28 cellular contexts compared by ENCODE assay signal in genomic region chrX:44816369-44816768, GRCh38. TPM values are rescaled to one million over a fixed set of nuclear protein-coding genes. Genes with fewer than 3 reads are reported as not detected.
A peak's percentile ranks its signal among the peaks of the same experiment; 100 is the strongest.
DNase-seq lines count a peak whose midpoint lies in the region; ATAC-seq, FAIRE-seq and TF ChIP-seq lines count a peak whose summit lies in the region.
"Had no signal": no experiment of that assay in that cellular context is flagged by ENCODE, and none has a peak within 500 bp of the region (broad histone marks: within the 10 kb centered on the region; RNA-seq: fewer than 3 reads in every experiment).

No MANE protein-coding gene starts in this region.

- POLR2A ChIA-PET in A673 (lab: Charles Lee; ENCODE audit: low non-redundant PET): no interaction called here

- 87 to 91% methylated on average over 2 of the region's 2 CpGs for WGBS in pancreas, 2 donors
- WGBS in small intestine, 3 donors: 88 to 100% (median 94%) methylated on average over 2 of the region's 2 CpGs
- WGBS in endodermal cell (ENCODE audit: insufficient coverage in 1 of 2, insufficient read length in 1 of 2), 2 experiments: 100% methylated on average over 2 of the region's 2 CpGs

- no peak overlapping the region for H3K4me3 ChIP-seq in A673 (ENCODE audit: low read depth, low read length, poor library complexity, severe bottlenecking)
- H3K4me3 ChIP-seq in pancreas: no peak overlapping the region
- no peak overlapping the region for H3K4me3 ChIP-seq in small intestine (ENCODE audit: low read depth in 1 of 2, low read length in 2 of 2)
- no peak overlapping the region for H3K4me3 ChIP-seq in H7 (ENCODE audit: insufficient read depth, low read depth, low read length)
- H3K4me3 ChIP-seq in endodermal cell (ENCODE audit: low read length): no peak overlapping the region
- H3K4me3 ChIP-seq: A549, BLaER1, GM12878 had no signal

- CTCF ChIA-PET in A673 (lab: Charles Lee): no interaction called here

- H3K4me3 Mint-ChIP-seq in endodermal cell: no peak overlapping the region
- H3K4me3 Mint-ChIP-seq: CD14-positive monocyte; CD4-positive, alpha-beta memory T cell; CD4-positive, CD25-positive, alpha-beta regulatory T cell; CD8-positive, alpha-beta memory T cell had no signal

- no peak overlapping the region for H3K9ac ChIP-seq in endodermal cell (ENCODE audit: extremely low read depth, low read length, poor library complexity, severe bottlenecking)
- H3K9ac ChIP-seq: BLaER1 had no signal

- TF ChIP-seq CTCF in A673 (conservative IDR thresholded peaks at IDR 0.05; ENCODE audit: low read depth, low read length) (no peak), pancreas (IDR thresholded peaks at IDR 0.05) (no peak), endodermal cell (conservative IDR thresholded peaks at IDR 0.05) (no peak)

- BruUV-seq in A673 (replicated peaks; lab: Mats Ljungman, UMichigan): no TSS peak

- ATAC-seq in left colon: peak; percentile 98
- no peak for ATAC-seq in pancreas
- ATAC-seq in HG03097 (IDR thresholded peaks at IDR 0.05; ENCODE audit: low FRiP score, unreplicated experiment): no peak
- ATAC-seq: A549, GM12878 had no signal

- peaks cover 43% of the 10 kb centered on the region for H3K9me3 Mint-ChIP-seq in endodermal cell
- H3K9me3 Mint-ChIP-seq: CD4-positive, CD25-positive, alpha-beta regulatory T cell; CD8-positive, alpha-beta memory T cell had no signal

- FAIRE-seq in pancreas (lab: Jason Lieb, UNC): peak; percentile 81
- FAIRE-seq in small intestine (lab: Jason Lieb, UNC): no peak
- FAIRE-seq: A549, G401.6, GM12878, GM12892, GM18507 had no signal

- H3K36me3 ChIP-seq in A673 (ENCODE audit: insufficient read depth, low read length, poor library complexity, severe bottlenecking) (no peaks in the 10 kb centered on the region), pancreas (no peaks in the 10 kb centered on the region), small intestine (ENCODE audit: control insufficient read depth in 2 of 2, insufficient read depth in 2 of 2, low read length in 2 of 2) (no peaks in the 10 kb centered on the region), H7 (replicated peaks; ENCODE audit: control insufficient read depth, insufficient read depth, low read length) (no peaks in the 10 kb centered on the region), endodermal cell (ENCODE audit: control insufficient read depth, insufficient read depth, low read length) (no peaks in the 10 kb centered on the region)
- H3K36me3 ChIP-seq: BE2C, BLaER1 had no signal

- no peaks in the 10 kb centered on the region for H3K27me3 Mint-ChIP-seq in endodermal cell (ENCODE audit: insufficient read depth)
- H3K27me3 Mint-ChIP-seq: CD4-positive, CD25-positive, alpha-beta regulatory T cell had no signal

- no peak overlapping the region for H3K27ac ChIP-seq in A673 (ENCODE audit: low read depth, low read length, poor library complexity, severe bottlenecking)
- H3K27ac ChIP-seq in pancreas: no peak overlapping the region
- no peak overlapping the region for H3K27ac ChIP-seq in small intestine (ENCODE audit: low read depth in 1 of 2, low read length in 1 of 2)
- no peak overlapping the region for H3K27ac ChIP-seq in endodermal cell (ENCODE audit: low read depth, low read length)
- H3K27ac ChIP-seq: 22Rv1, A549, BLaER1 had no signal

- intact Hi-C loops in A673 (cut with micrococcal nuclease; ENCODE audit: unreplicated experiment): no loop called here
- intact Hi-C loops in left colon (cut with DNase I, micrococcal nuclease): no loop called here
- intact Hi-C loops in pancreas (cut with DNase I): no loop called here

- no peaks in the 10 kb centered on the region for H3K9me3 ChIP-seq in A673 (ENCODE audit: low read depth, low read length, poor library complexity, severe bottlenecking)
- no peaks in the 10 kb centered on the region for H3K9me3 ChIP-seq in pancreas
- no peaks in the 10 kb centered on the region for H3K9me3 ChIP-seq in small intestine (ENCODE audit: control insufficient read depth, low read depth)
- H3K9me3 ChIP-seq in endodermal cell (ENCODE audit: control insufficient read depth, low read length): no peaks in the 10 kb centered on the region
- H3K9me3 ChIP-seq: A549, BE2C had no signal

- no peaks in the 10 kb centered on the region for H3K36me3 Mint-ChIP-seq in endodermal cell (ENCODE audit: low read depth)
- H3K36me3 Mint-ChIP-seq: CD14-positive monocyte; CD4-positive, alpha-beta memory T cell; CD4-positive, CD25-positive, alpha-beta regulatory T cell; CD8-positive, alpha-beta memory T cell had no signal

- H3K27ac Mint-ChIP-seq in endodermal cell: no peak overlapping the region
- H3K27ac Mint-ChIP-seq: CD14-positive monocyte; CD4-positive, alpha-beta memory T cell; CD4-positive, CD25-positive, alpha-beta regulatory T cell; CD8-positive, alpha-beta memory T cell had no signal

- no peaks in the 10 kb centered on the region for H3K4me1 Mint-ChIP-seq in endodermal cell
- H3K4me1 Mint-ChIP-seq: CD14-positive monocyte; CD4-positive, alpha-beta memory T cell; CD4-positive, CD25-positive, alpha-beta regulatory T cell; CD8-positive, alpha-beta memory T cell had no signal

- DNase-seq in A673 (ENCODE audit: low spot score): peak; percentile 16
- DNase-seq in left colon: peak; percentile 12 to 30
- DNase-seq in pancreas: no peak
- DNase-seq in small intestine: peak; percentile 46
- no peak for DNase-seq in H7
- DNase-seq in endodermal cell: no peak
- DNase-seq in GDM1 (lab: John Stamatoyannopoulos, UW): no peak
- DNase-seq: ACHN; BE2C; C1 segment of cervical spinal cord; CD4-positive, alpha-beta memory T cell; CD4-positive, CD25-positive, alpha-beta regulatory T cell; CD8-positive, alpha-beta memory T cell; COR-L47; DMS 273 treated with DMSO at 0.1 percent for 48 hours; DMS153; DMS79 treated with DMSO at 0.1 percent for 48 hours had no signal

- H3K4me1 ChIP-seq in A673 (ENCODE audit: insufficient read depth, low read length, poor library complexity, severe bottlenecking) (peaks cover 13% of the 10 kb centered on the region), pancreas (no peaks in the 10 kb centered on the region), small intestine (ENCODE audit: control insufficient read depth in 2 of 2, insufficient read depth in 1 of 2, low read depth in 1 of 2, low read length in 1 of 2) (no peaks in the 10 kb centered on the region), endodermal cell (ENCODE audit: control insufficient read depth, insufficient read depth, low read length) (no peaks in the 10 kb centered on the region)
- H3K4me1 ChIP-seq: A549, BE2C, BLaER1 had no signal

- no peaks in the 10 kb centered on the region for H3K27me3 ChIP-seq in A673 (replicated peaks; ENCODE audit: insufficient read depth, low read depth, low read length, poor library complexity)
- no peaks in the 10 kb centered on the region for H3K27me3 ChIP-seq in pancreas
- no peaks in the 10 kb centered on the region for H3K27me3 ChIP-seq in small intestine (ENCODE audit: control insufficient read depth in 2 of 2, insufficient read depth in 2 of 2, low read length in 2 of 2)
- H3K27me3 ChIP-seq in H7 (ENCODE audit: control insufficient read depth, insufficient read depth, low read length): no peaks in the 10 kb centered on the region
- H3K27me3 ChIP-seq in endodermal cell (ENCODE audit: control insufficient read depth, insufficient read depth, low read length, poor library complexity, severe bottlenecking): no peaks in the 10 kb centered on the region
- H3K27me3 ChIP-seq: BE2C, BLaER1 had no signal

RNA-seq across cellular contexts. Expression of gene DUSP21, which starts 27.5 kb away (rescaled TPM):
- total RNA-seq in A673 (2021) (not detected in 2 replicates), left colon (not detected), pancreas (not detected), endodermal cell (not detected)
- polyA plus RNA-seq in pancreas (not detected), small intestine (1 to 10 TPM in 2 of 3 donors, under 1 TPM in 1; 0.22 to 2.2 (median 2.2) TPM)
- not detected in 2 replicates for total RNA-seq in H7 (2014; rRNA removed; shearing (Covaris generic))
- polyA plus RNA-seq in endodermal cell (2013, experiment 1 of 2): not detected
- not detected for polyA plus RNA-seq in endodermal cell (2013, experiment 2 of 2)
- total RNA-seq: A172; CD4-positive, alpha-beta memory T cell; CD4-positive, CD25-positive, alpha-beta regulatory T cell; CD8-positive, alpha-beta memory T cell; GM12878 had no signal
- polyA plus RNA-seq: A549; AG04450; CD14-positive monocyte; CD4-positive, alpha-beta memory T cell; CD4-positive, CD25-positive, alpha-beta regulatory T cell; CD8-positive, alpha-beta memory T cell; GM12878 had no signal

RNA-seq across cellular contexts. Expression of gene KDM6A, which starts 56.6 kb away (rescaled TPM):
- total RNA-seq in A673 (2021): 37.0 and 40.9 TPM in 2 replicates
- total RNA-seq in left colon: 10 to 100 TPM; 38.5 to 42.2 TPM
- 10 to 100 TPM in 5 of 6 donors, 1 to 10 TPM in 1; 8.7 to 27.5 (median 16.3) TPM for total RNA-seq in pancreas
- 10 to 100 TPM in 1 of 2 donors, 1 to 10 TPM in 1; 5.5 to 16.9 TPM for polyA plus RNA-seq in pancreas
- polyA plus RNA-seq in small intestine: 10 to 100 TPM in 2 of 3 donors, 1 to 10 TPM in 1; 9.5 to 16.8 (median 12.1) TPM
- 32.7 and 45.2 TPM in 2 replicates for total RNA-seq in H7 (2014; rRNA removed; shearing (Covaris generic))
- total RNA-seq in endodermal cell: 10 to 100 TPM; 62.1 to 64.6 TPM
- polyA plus RNA-seq in endodermal cell (2013, experiment 1 of 2): 24.0 TPM
- 25.8 TPM for polyA plus RNA-seq in endodermal cell (2013, experiment 2 of 2)

Comparison
In these comparisons a context has a peak if more than half of its experiments do, and no peak if none do; other contexts are left out.
1. DNase-seq: peak in A673 (single experiment), left colon (2 of 2) and small intestine (single experiment); none in pancreas (0 of 6), H7 (single experiment), endodermal cell (single experiment) and GDM1 (single experiment).